ENCODE assay signal across 22 cellular contexts in genomic region chr2:6992821-6993228, GRCh38.
DNase-seq lines count a peak whose midpoint lies in the region; ATAC-seq and TF ChIP-seq lines count a peak whose summit lies in the region.
"Had no signal": no experiment of that assay in that cellular context is flagged by ENCODE, and none has a peak within 500 bp of the region (broad histone marks: within the 10 kb centered on the region; RNA-seq: fewer than 3 reads in every experiment).

No MANE protein-coding gene starts in this region.

- intact Hi-C loops in dorsolateral prefrontal cortex (cut with DNase I), result loop anchor here in 1 of 2 donors (1.0 to 5.0 kb wide), 2 partner anchors 15 to 71 kb away; no protein-coding TSS in a partner anchor

- no peaks in the 10 kb centered on the region for H3K9me3 Mint-ChIP-seq in activated T-cell treated with anti-CD3 and anti-CD28 coated beads, Interleukin-2, amount 50 U/mL, for 24 hours
- peaks cover 6% of the 10 kb centered on the region for H3K9me3 Mint-ChIP-seq in activated T-cell treated with anti-CD3 and anti-CD28 coated beads, Interleukin-2, amount 50 U/mL, for 4 hours
- H3K9me3 Mint-ChIP-seq: immature natural killer cell had no signal

- TF ChIP-seq CTCF in dorsolateral prefrontal cortex (IDR thresholded peaks at IDR 0.05 in 54 of 56, conservative IDR thresholded peaks at IDR 0.05 in 2 of 56; ENCODE audit: low read depth in 1 of 56, partially characterized antibody in 56 of 56), result peak in 1 of 56 donors; percentile 15

- H3K36me3 Mint-ChIP-seq in activated T-cell treated with anti-CD3 and anti-CD28 coated beads, Interleukin-2, amount 50 U/mL, for 24 hours (ENCODE audit: low read depth), result peaks cover 66% of the 10 kb centered on the region
- H3K36me3 Mint-ChIP-seq in activated T-cell treated with anti-CD3 and anti-CD28 coated beads, Interleukin-2, amount 50 U/mL, for 4 hours (ENCODE audit: insufficient read depth), result peaks cover 35% of the 10 kb centered on the region

- H3K27ac Mint-ChIP-seq in activated T-cell treated with anti-CD3 and anti-CD28 coated beads, Interleukin-2, amount 50 U/mL, for 24 hours, result peak overlapping the region; percentile 53
- H3K27ac Mint-ChIP-seq: activated CD4-positive, alpha-beta memory T cell treated with anti-CD3 and anti-CD28 coated beads, Interleukin-2, amount 10 ng/mL, durations not matched to agents 7 days and 5 days; T-helper 1 cell treated with Interleukin-12 subunit alpha and Interleukin-12 subunit beta and Interleukin-4 antibody, amounts not matched to agents 30 μg/mL and 1 μg/mL, for 36 hours had no signal

- peaks cover 5% of the 10 kb centered on the region for H3K4me1 Mint-ChIP-seq in activated T-cell treated with anti-CD3 and anti-CD28 coated beads, Interleukin-2, amount 50 U/mL, for 24 hours (ENCODE audit: low read depth)
- H3K4me1 Mint-ChIP-seq in activated T-cell treated with anti-CD3 and anti-CD28 coated beads, Interleukin-2, amount 50 U/mL, for 4 hours (ENCODE audit: low read depth), result peaks cover 2% of the 10 kb centered on the region
- H3K4me1 Mint-ChIP-seq: activated CD4-positive, alpha-beta memory T cell treated with anti-CD3 and anti-CD28 coated beads, Interleukin-2, amount 10 ng/mL, durations not matched to agents 7 days and 5 days had no signal

- H3K27ac ChIP-seq in dorsolateral prefrontal cortex, result peak overlapping the region; percentile 77 to 98 (median 93)
- H3K27ac ChIP-seq in temporal lobe (ENCODE audit: low read depth, low read length), result peak overlapping the region; percentile 93
- H3K27ac ChIP-seq: 22Rv1, WERI-Rb-1 had no signal

- H3K4me3 ChIP-seq in dorsolateral prefrontal cortex, result peak overlapping the region in 26 of 59 donors; percentile 2 to 44 (median 22)
- H3K4me3 ChIP-seq: body of pancreas had no signal

- H3K27me3 ChIP-seq in dorsolateral prefrontal cortex, result no peaks in the 10 kb centered on the region
- H3K27me3 ChIP-seq: body of pancreas had no signal

- H3K4me3 Mint-ChIP-seq in activated T-cell treated with anti-CD3 and anti-CD28 coated beads, Interleukin-2, amount 50 U/mL, for 24 hours, result no peak overlapping the region
- no peak overlapping the region for H3K4me3 Mint-ChIP-seq in activated T-cell treated with anti-CD3 and anti-CD28 coated beads, Interleukin-2, amount 50 U/mL, for 4 hours
- H3K4me3 Mint-ChIP-seq: activated CD4-positive, alpha-beta memory T cell treated with anti-CD3 and anti-CD28 coated beads, Interleukin-2, amount 10 ng/mL, durations not matched to agents 7 days and 5 days; immature natural killer cell; stimulated activated naive CD8-positive, alpha-beta T cell treated with anti-CD3 and anti-CD28 coated beads, Interleukin-15, amount 100 ng/mL, for 72 hours; T-helper 1 cell treated with Interleukin-12 subunit alpha and Interleukin-12 subunit beta and Interleukin-4 antibody, amounts not matched to agents 30 μg/mL and 1 μg/mL, for 36 hours had no signal

- DNase-seq in activated T-cell treated with anti-CD3 and anti-CD28 coated beads, Interleukin-2, amount 50 U/mL, for 24 hours, result no peak
- DNase-seq in activated T-cell treated with anti-CD3 and anti-CD28 coated beads, Interleukin-2, amount 50 U/mL, for 4 hours, result no peak
- DNase-seq in dorsolateral prefrontal cortex (no peak), midbrain (lab: John Stamatoyannopoulos, UW) (peak; percentile 71), epidermal melanocyte (ENCODE audit: insufficient read length, low spot score) (no peak)
- DNase-seq in central memory CD4-positive, alpha-beta T cell, result no peak
- DNase-seq in activated CD4-positive, alpha-beta T cell treated with anti-CD3 and anti-CD28 coated beads, Interleukin-2, amount 50 U/mL, for 4 hours, result no peak
- DNase-seq: activated CD4-positive, alpha-beta memory T cell treated with anti-CD3 and anti-CD28 coated beads, Interleukin-2, amount 10 ng/mL, durations not matched to agents 7 days and 5 days; activated naive CD4-positive, alpha-beta T cell treated with anti-CD3 and anti-CD28 coated beads, Interleukin-2, amount 50 U/mL, for 16 hours; activated T-cell treated with anti-CD3 and anti-CD28 coated beads, Interleukin-2, amount 50 U/mL, for 1 hour; DMS 273 treated with DMSO at 0.1 percent for 48 hours; immature natural killer cell; NCI-H1694; stimulated activated CD4-positive, alpha-beta T cell treated with anti-CD3 and anti-CD28 coated beads, Interleukin-1b, Interleukin-23, amount 100 ng/mL, for 48 hours; stimulated activated naive CD8-positive, alpha-beta T cell treated with anti-CD3 and anti-CD28 coated beads, Interleukin-15, amount 100 ng/mL, for 72 hours; WERI-Rb-1 had no signal

- no peak for ATAC-seq in activated T-cell treated with anti-CD3 and anti-CD28 coated beads, Interleukin-2, amount 50 U/mL, for 4 hours
- ATAC-seq: esophagus mucosa; HCT116; stimulated activated naive CD8-positive, alpha-beta T cell treated with anti-CD3 and anti-CD28 coated beads, Interleukin-15, amount 100 ng/mL, for 72 hours had no signal

- H3K27me3 Mint-ChIP-seq in activated T-cell treated with anti-CD3 and anti-CD28 coated beads, Interleukin-2, amount 50 U/mL, for 24 hours, result no peaks in the 10 kb centered on the region
- H3K27me3 Mint-ChIP-seq in activated T-cell treated with anti-CD3 and anti-CD28 coated beads, Interleukin-2, amount 50 U/mL, for 4 hours (ENCODE audit: low read depth), result no peaks in the 10 kb centered on the region
- H3K27me3 Mint-ChIP-seq: activated CD4-positive, alpha-beta memory T cell treated with anti-CD3 and anti-CD28 coated beads, Interleukin-2, amount 10 ng/mL, durations not matched to agents 7 days and 5 days; stimulated activated naive CD8-positive, alpha-beta T cell treated with anti-CD3 and anti-CD28 coated beads, Interleukin-15, amount 100 ng/mL, for 72 hours had no signal
